In the genomic region with DNA sequence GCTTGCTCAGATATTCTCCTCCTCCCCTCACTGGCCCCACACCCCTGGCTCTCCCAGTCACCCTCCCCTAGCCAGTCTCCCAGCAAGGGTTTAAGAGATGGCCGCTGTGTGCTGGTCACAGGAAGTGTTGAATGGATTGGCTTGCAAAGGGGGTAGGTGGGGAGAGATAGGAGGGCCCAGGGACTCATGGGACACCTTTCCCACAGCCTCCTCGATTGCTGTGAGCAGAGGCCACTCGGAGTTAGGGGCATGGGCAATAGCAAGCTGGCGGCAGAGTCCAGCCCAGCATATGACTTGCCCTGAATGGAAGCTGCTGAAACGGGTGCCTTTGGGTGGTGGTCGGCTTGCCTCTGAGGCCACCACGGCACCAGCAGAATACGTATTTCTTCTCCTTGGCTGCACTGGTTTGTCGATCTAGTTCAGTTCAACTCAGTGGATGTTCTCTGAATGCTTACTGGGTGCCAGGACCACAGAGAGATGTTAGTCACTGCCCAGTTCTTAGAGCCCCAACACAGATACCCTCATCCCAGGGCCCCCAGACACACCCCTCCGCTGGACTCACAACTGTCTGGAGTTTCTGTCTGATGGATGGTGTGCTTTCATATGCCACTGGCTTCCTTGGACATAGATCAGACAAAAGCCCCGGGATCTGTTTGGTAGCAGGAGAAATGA, we compare ENCODE assay signal across 15 cellular contexts. TPM values are rescaled to one million over a fixed set of nuclear protein-coding genes. Genes with fewer than 3 reads are reported as not detected.
DNase-seq lines count a peak whose midpoint lies in the region; ATAC-seq and TF ChIP-seq lines count a peak whose summit lies in the region.
"Had no signal": no experiment of that assay in that cellular context is flagged by ENCODE, and none has a peak within 500 bp of the region (broad histone marks: within the 10 kb centered on the region; RNA-seq: fewer than 3 reads in every experiment).

No MANE protein-coding gene starts in this region.

- intact Hi-C loops in dorsolateral prefrontal cortex (cut with DNase I), result loop anchor here (1.0 to 10.0 kb wide), 4 partner anchors 58 to 359 kb away; a partner anchor contains a TSS

- no peak overlapping the region for H3K4me3 ChIP-seq in NT2/D1 (ENCODE audit: insufficient read length, low read depth)
- H3K4me3 ChIP-seq in dorsolateral prefrontal cortex, result peak overlapping the region in 1 of 59 donors; percentile 8
- no peak overlapping the region for H3K4me3 ChIP-seq in trophoblast cell (ENCODE audit: low read depth, low read length)
- H3K4me3 ChIP-seq: tibial artery had no signal

- no peak for DNase-seq in activated T-cell treated with anti-CD3 and anti-CD28 coated beads, Interleukin-2, amount 50 U/mL, for 72 hours
- no peak for DNase-seq in activated T-cell treated with anti-CD3 and anti-CD28 coated beads, Interleukin-2, amount 50 U/mL, for 1 hour
- DNase-seq in NT2/D1 (ENCODE audit: low read depth, low spot score) (no peak), dorsolateral prefrontal cortex (no peak), trophoblast cell (no peak), NCI-H1417 treated with DMSO at 0.1 percent for 48 hours (lab: John Stamatoyannopoulos, UW) (no peak), NCI-H1092 (lab: John Stamatoyannopoulos, UW) (no peak)
- DNase-seq: activated B cell treated with CpG ODN at 0.5 μM for 24 hours had no signal

- H3K23ac ChIP-seq in trophoblast cell (ENCODE audit: low read length), result no peak overlapping the region

- H4K8ac ChIP-seq in trophoblast cell (ENCODE audit: low read depth, low read length), result no peak overlapping the region

- no peak overlapping the region for H3K4ac ChIP-seq in trophoblast cell (ENCODE audit: low read depth, low read length)

- H3K27ac ChIP-seq in dorsolateral prefrontal cortex, result peak overlapping the region in 35 of 59 donors; percentile 2 to 90 (median 48)
- no peak overlapping the region for H3K27ac ChIP-seq in trophoblast cell (ENCODE audit: low read depth, low read length)
- H3K27ac ChIP-seq: C4-2B, tibial artery had no signal

- H3K4me1 ChIP-seq in NT2/D1 (ENCODE audit: insufficient read depth, insufficient read length) (peaks cover 16% of the 10 kb centered on the region), trophoblast cell (ENCODE audit: control insufficient read depth in 1 of 2, insufficient read depth in 2 of 2, low read length in 2 of 2) (peaks cover 14 to 18% of the 10 kb centered on the region in 2 experiments)

- H3K9ac ChIP-seq in NT2/D1 (ENCODE audit: insufficient read length, low read depth), result peak overlapping the region; percentile 13
- no peak overlapping the region for H3K9ac ChIP-seq in trophoblast cell (ENCODE audit: low read length)

- no peaks in the 10 kb centered on the region for H3K79me2 ChIP-seq in trophoblast cell (ENCODE audit: control insufficient read depth, insufficient read depth, low read length, poor library complexity)

- H3K79me1 ChIP-seq in trophoblast cell (ENCODE audit: low read length), result peaks cover 5% of the 10 kb centered on the region

- H2BK12ac ChIP-seq in trophoblast cell (ENCODE audit: low read length), result no peak overlapping the region

- H3K4me3 Mint-ChIP-seq in activated T-cell treated with anti-CD3 and anti-CD28 coated beads, Interleukin-2, amount 50 U/mL, for 72 hours, result no peak overlapping the region
- H3K4me3 Mint-ChIP-seq: activated B cell treated with CpG ODN at 0.5 μM for 24 hours; natural killer cell treated with Interleukin-12 subunit alpha and Interleukin-12 subunit beta and Interleukin-15 and Interleukin-18, amount 100 ng/mL, for 72 hours; stimulated activated effector memory CD8-positive, alpha-beta T cell treated with anti-CD3 and anti-CD28 coated beads, Interleukin-12 subunit alpha, Interleukin-12 subunit beta, amount 100 ng/mL, for 72 hours had no signal

- H3K18ac ChIP-seq in trophoblast cell (ENCODE audit: low read length), result no peak overlapping the region

- no peaks in the 10 kb centered on the region for H3K36me3 Mint-ChIP-seq in activated T-cell treated with anti-CD3 and anti-CD28 coated beads, Interleukin-2, amount 50 U/mL, for 72 hours (ENCODE audit: insufficient read depth in 2 of 2)
- H3K36me3 Mint-ChIP-seq: natural killer cell treated with Interleukin-12 subunit alpha and Interleukin-12 subunit beta and Interleukin-15 and Interleukin-18, amount 100 ng/mL, for 72 hours; stimulated activated effector memory CD8-positive, alpha-beta T cell treated with anti-CD3 and anti-CD28 coated beads, Interleukin-12 subunit alpha, Interleukin-12 subunit beta, amount 100 ng/mL, for 72 hours had no signal

- WGBS in trophoblast cell (ENCODE audit: extremely low coverage, insufficient coverage, insufficient read length), result no CpG with 5 or more reads among the region's 11 CpGs

- H2BK120ac ChIP-seq in trophoblast cell (ENCODE audit: insufficient read depth, low read length, poor library complexity), result no peak overlapping the region

- no peaks in the 10 kb centered on the region for H3K27me3 ChIP-seq in NT2/D1 (ENCODE audit: insufficient read depth, insufficient read length)
- H3K27me3 ChIP-seq in dorsolateral prefrontal cortex, result no peaks in the 10 kb centered on the region
- H3K27me3 ChIP-seq in trophoblast cell (ENCODE audit: insufficient read depth, low read length), result no peaks in the 10 kb centered on the region
- H3K27me3 ChIP-seq: tibial artery had no signal

- H3K4me2 ChIP-seq in trophoblast cell (ENCODE audit: low read length), result no peak overlapping the region

- no peaks in the 10 kb centered on the region for H3K27me3 Mint-ChIP-seq in activated T-cell treated with anti-CD3 and anti-CD28 coated beads, Interleukin-2, amount 50 U/mL, for 72 hours (ENCODE audit: low read depth)
- H3K27me3 Mint-ChIP-seq: activated B cell treated with CpG ODN at 0.5 μM for 24 hours; natural killer cell treated with Interleukin-12 subunit alpha and Interleukin-12 subunit beta and Interleukin-15 and Interleukin-18, amount 100 ng/mL, for 72 hours had no signal

- H3K4me1 Mint-ChIP-seq in activated T-cell treated with anti-CD3 and anti-CD28 coated beads, Interleukin-2, amount 50 U/mL, for 72 hours (ENCODE audit: low read depth), result no peaks in the 10 kb centered on the region
- H3K4me1 Mint-ChIP-seq: activated B cell treated with CpG ODN at 0.5 μM for 24 hours had no signal

- H3K36me3 ChIP-seq in NT2/D1 (ENCODE audit: insufficient read depth, insufficient read length, low read length) (no peaks in the 10 kb centered on the region), trophoblast cell (ENCODE audit: control insufficient read depth in 1 of 2, insufficient read depth in 2 of 2, low read length in 2 of 2) (no peaks in the 10 kb centered on the region)
- H3K36me3 ChIP-seq: tibial artery had no signal

- H2AK5ac ChIP-seq in trophoblast cell (ENCODE audit: low read length), result no peak overlapping the region

- H2BK5ac ChIP-seq in trophoblast cell (ENCODE audit: low read depth, low read length, poor library complexity), result no peak overlapping the region

- no peak overlapping the region for H3K14ac ChIP-seq in trophoblast cell (ENCODE audit: low read length)

- TF ChIP-seq CTCF in dorsolateral prefrontal cortex (IDR thresholded peaks at IDR 0.05 in 54 of 56, conservative IDR thresholded peaks at IDR 0.05 in 2 of 56; ENCODE audit: low read depth in 1 of 56, partially characterized antibody in 56 of 56), result no peak

- H3K9me3 ChIP-seq in NT2/D1 (ENCODE audit: insufficient read depth, low read length) (no peaks in the 10 kb centered on the region), trophoblast cell (ENCODE audit: insufficient read depth, low read depth, low read length) (peaks cover 2% of the 10 kb centered on the region)
- H3K9me3 ChIP-seq: tibial artery had no signal

- no peak overlapping the region for H4K12ac ChIP-seq in trophoblast cell (ENCODE audit: low read depth, low read length)

- no peak overlapping the region for H3K27ac Mint-ChIP-seq in activated T-cell treated with anti-CD3 and anti-CD28 coated beads, Interleukin-2, amount 50 U/mL, for 72 hours
- H3K27ac Mint-ChIP-seq: activated B cell treated with CpG ODN at 0.5 μM for 24 hours; natural killer cell treated with Interleukin-12 subunit alpha and Interleukin-12 subunit beta and Interleukin-15 and Interleukin-18, amount 100 ng/mL, for 72 hours; stimulated activated effector memory CD8-positive, alpha-beta T cell treated with anti-CD3 and anti-CD28 coated beads, Interleukin-12 subunit alpha, Interleukin-12 subunit beta, amount 100 ng/mL, for 72 hours had no signal

- H2AFZ ChIP-seq in trophoblast cell (ENCODE audit: insufficient read depth, low read length, poor library complexity), result no peak overlapping the region

- peak overlapping the region; percentile 7 for H4K91ac ChIP-seq in trophoblast cell (ENCODE audit: low read depth, low read length)

- H3K9me3 Mint-ChIP-seq in activated T-cell treated with anti-CD3 and anti-CD28 coated beads, Interleukin-2, amount 50 U/mL, for 72 hours, result no peaks in the 10 kb centered on the region
- H3K9me3 Mint-ChIP-seq: activated B cell treated with CpG ODN at 0.5 μM for 24 hours; natural killer cell treated with Interleukin-12 subunit alpha and Interleukin-12 subunit beta and Interleukin-15 and Interleukin-18, amount 100 ng/mL, for 72 hours; stimulated activated effector memory CD8-positive, alpha-beta T cell treated with anti-CD3 and anti-CD28 coated beads, Interleukin-12 subunit alpha, Interleukin-12 subunit beta, amount 100 ng/mL, for 72 hours had no signal

- ATAC-seq in activated T-cell treated with anti-CD3 and anti-CD28 coated beads, Interleukin-2, amount 50 U/mL, for 72 hours (replicated peaks in 1 of 2), result peak; percentile 12 to 20
- no peak for ATAC-seq in HG03135 (IDR thresholded peaks at IDR 0.05; ENCODE audit: unreplicated experiment)
- ATAC-seq: natural killer cell treated with Interleukin-12 subunit alpha and Interleukin-12 subunit beta and Interleukin-15 and Interleukin-18, amount 100 ng/mL, for 72 hours had no signal

RNA-seq across cellular contexts. Expression of a gene that starts 6.0 kb away (rescaled TPM):
- not detected for total RNA-seq in activated T-cell treated with anti-CD3 and anti-CD28 coated beads, Interleukin-2, amount 50 U/mL, for 72 hours
- total RNA-seq in dorsolateral prefrontal cortex, result 10 to 100 TPM in 1 of 120 experiments, 1 to 10 TPM in 40, under 1 TPM in 79; 0.27 to 16.6 (median 0.80) TPM
- polyA plus RNA-seq in trophoblast cell (2013), result not detected in 2 replicates
- total RNA-seq: A673; activated B cell treated with CpG ODN at 0.5 μM for 24 hours; natural killer cell treated with Interleukin-12 subunit alpha and Interleukin-12 subunit beta and Interleukin-15 and Interleukin-18, amount 100 ng/mL, for 72 hours; renal cortical epithelial cell had no signal

RNA-seq across cellular contexts. Expression of a gene that starts 24.7 kb away (rescaled TPM):
- 10 to 100 TPM; 57.3 to 68.9 TPM for total RNA-seq in activated T-cell treated with anti-CD3 and anti-CD28 coated beads, Interleukin-2, amount 50 U/mL, for 72 hours
- 10 to 100 TPM; 41.0 to 97.0 (median 58.6) TPM for total RNA-seq in dorsolateral prefrontal cortex
- polyA plus RNA-seq in trophoblast cell (2013), result 25.0 and 26.0 TPM in 2 replicates
